Comparison of ENCODE assay signal across 13 cellular contexts in genomic region chr5:169716287-169716686, GRCh38.
DNase-seq lines count a peak whose midpoint lies in the region; ATAC-seq and TF ChIP-seq lines count a peak whose summit lies in the region.
"Had no signal": no experiment of that assay in that cellular context is flagged by ENCODE, and none has a peak within 500 bp of the region (broad histone marks: within the 10 kb centered on the region; RNA-seq: fewer than 3 reads in every experiment).

No MANE protein-coding gene starts in this region.

- H3K27ac Mint-ChIP-seq in HFFc6, result peak overlapping the region; percentile 33; the same call in 1 of the 2 replicates

- no peaks in the 10 kb centered on the region for H3K27me3 ChIP-seq in brain microvascular endothelial cell (replicated peaks)
- H3K27me3 ChIP-seq: colonic mucosa had no signal

- TF ChIP-seq CTCF in AG09309 (IDR thresholded peaks at IDR 0.05; ENCODE audit: control insufficient read depth, insufficient read depth, low read depth, low read length, missing control alignments) (no peak), HFFc6 (IDR thresholded peaks at IDR 0.05) (no peak), brain microvascular endothelial cell (IDR thresholded peaks at IDR 0.05; ENCODE audit: low read depth, low read length, missing control alignments) (no peak)

- no peak overlapping the region for H3K27ac ChIP-seq in brain microvascular endothelial cell
- H3K27ac ChIP-seq: colonic mucosa had no signal

- H3K36me3 ChIP-seq in brain microvascular endothelial cell (replicated peaks), result no peaks in the 10 kb centered on the region
- H3K36me3 ChIP-seq: colonic mucosa had no signal

- H3K9me3 Mint-ChIP-seq in HFFc6, result peaks cover 3% of the 10 kb centered on the region; the same call in 1 of the 2 replicates

- in situ Hi-C loops in brain microvascular endothelial cell (cut with HindIII; ENCODE audit: low pct_ligation_motif_present, low sequenced_read_pairs), result no loop called here

- H3K27me3 Mint-ChIP-seq in HFFc6 (ENCODE audit: insufficient read depth), result no peaks in the 10 kb centered on the region

- peak; percentile 21 for DNase-seq in AG09309 (ENCODE audit: low read depth)
- DNase-seq in HFFc6, result peak; percentile 53
- DNase-seq in brain microvascular endothelial cell, result peak; percentile 44
- peak; percentile 14 for DNase-seq in left kidney (ENCODE audit: low read depth, low spot score)
- DNase-seq in SKM-1 (lab: John Stamatoyannopoulos, UW; ENCODE audit: unreplicated experiment), result no peak
- no peak for DNase-seq in putamen (ENCODE audit: low spot score)
- DNase-seq in NCI-H2227 treated with DMSO at 0.1 percent for 48 hours (lab: John Stamatoyannopoulos, UW), result no peak
- DNase-seq: Caco-2; colonic mucosa; NCI-H1417 treated with DMSO at 0.1 percent for 48 hours; stimulated activated naive CD4-positive, alpha-beta T cell treated with Interleukin-2 at 50 U/mL for 16 hours; T-helper 9 cell had no signal

- H3K4me3 Mint-ChIP-seq in HFFc6, result no peak overlapping the region

- peaks cover 5% of the 10 kb centered on the region for H3K36me3 Mint-ChIP-seq in HFFc6 (ENCODE audit: low read depth)

- peaks cover 44% of the 10 kb centered on the region for H3K4me1 Mint-ChIP-seq in HFFc6 (ENCODE audit: low read depth)

- ATAC-seq in GM21528 (IDR thresholded peaks at IDR 0.05; ENCODE audit: low FRiP score, unreplicated experiment), result no peak

- H3K4me3 ChIP-seq in AG09309 (ENCODE audit: control insufficient read depth, low read depth, low read length) (no peak overlapping the region), brain microvascular endothelial cell (ENCODE audit: low read depth, low read length) (no peak overlapping the region)
- H3K4me3 ChIP-seq: colonic mucosa had no signal

Comparison
In these comparisons a context has a peak if more than half of its experiments do, and no peak if none do; other contexts are left out.
1. DNase-seq: peak in AG09309 (single experiment), HFFc6 (single experiment), brain microvascular endothelial cell (single experiment) and left kidney (single experiment); none in SKM-1 (single experiment), putamen (single experiment) and NCI-H2227 treated with DMSO at 0.1 percent for 48 hours (single experiment).